Comparison of ENCODE assay signal across 8 cellular contexts in the genomic region with DNA sequence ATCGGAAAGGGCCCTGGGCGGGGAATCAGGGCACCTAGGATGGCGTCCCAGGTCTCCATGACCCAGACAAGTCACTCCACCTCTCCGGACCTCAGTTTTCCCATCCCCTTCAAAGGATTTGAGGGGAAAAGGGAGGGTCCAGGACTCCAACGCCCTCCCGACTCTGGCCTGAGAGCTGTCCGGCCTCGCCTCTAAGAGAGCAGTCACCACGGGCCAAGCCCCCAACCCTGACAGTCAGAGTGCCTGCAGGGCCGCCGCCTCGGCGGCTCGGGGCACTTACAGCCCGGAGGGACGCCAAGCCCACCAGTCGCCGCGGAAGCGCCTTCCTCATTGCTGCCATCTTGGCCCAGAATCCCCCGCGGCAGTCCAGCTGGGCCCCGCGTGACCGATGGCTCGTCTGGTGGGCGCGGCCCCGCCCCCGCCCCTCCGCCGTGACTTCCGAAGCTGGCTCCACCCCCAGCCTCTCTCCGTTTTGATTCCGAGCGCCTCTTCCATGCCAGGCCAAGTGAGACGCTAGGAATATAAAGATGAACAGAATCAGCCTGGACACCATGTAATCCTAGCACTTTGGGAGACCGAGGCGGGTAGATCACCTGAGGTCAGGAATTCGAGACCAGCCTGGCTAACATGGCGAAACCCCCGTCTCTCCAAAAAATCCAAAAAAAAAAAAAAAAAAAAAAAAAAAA. TPM values are rescaled to one million over a fixed set of nuclear protein-coding genes. Genes with fewer than 3 reads are reported as not detected.
DNase-seq lines count a peak whose midpoint lies in the region; ATAC-seq and TF ChIP-seq lines count a peak whose summit lies in the region.

Gene HMGCL, minus strand, starts transcription at position 354 of the 686 bp plus-strand sequence. Its CDS starts 14 bp downstream, at position 340.

- H3K4me1 ChIP-seq in ACC112 (ENCODE audit: control insufficient read depth, insufficient read depth, low read length, unreplicated experiment): peaks cover 12% of the 10 kb centered on the region

- H3K9me3 Mint-ChIP-seq in activated CD4-positive, alpha-beta T cell treated with anti-CD3 and anti-CD28 coated beads for 36 hours (ENCODE audit: low read depth): no peaks in the 10 kb centered on the region

- H2AFZ ChIP-seq in ACC112 (ENCODE audit: low read length, unreplicated experiment): peak within 1 kb of the TSS; percentile 85

- no peaks in the 10 kb centered on the region for H3K36me3 Mint-ChIP-seq in activated CD4-positive, alpha-beta T cell treated with anti-CD3 and anti-CD28 coated beads for 36 hours (ENCODE audit: low read depth)

- H3K27ac Mint-ChIP-seq in activated CD4-positive, alpha-beta T cell treated with anti-CD3 and anti-CD28 coated beads for 36 hours: peak within 1 kb of the TSS; percentile 97

- POLR2A ChIA-PET in activated CD4-positive, alpha-beta T cell treated with anti-CD3 and anti-CD28 coated beads for 36 hours (lab: Charles Lee): interaction anchor here (0.6 to 1.0 kb wide), 4 partner anchors 15 to 132 kb away, joined by 3 to 5 read pairs (median 4); partner anchors contain the start of genes GALE and PITHD1

- H3K4me3 ChIP-seq in ACC112 (ENCODE audit: low read depth, low read length): peak within 1 kb of the TSS; percentile 96
- H3K4me3 ChIP-seq in choroid plexus epithelial cell (ENCODE audit: low read depth, low read length): peak within 1 kb of the TSS; percentile 100

- peak within 1 kb of the TSS; percentile 69 for H3K27ac ChIP-seq in ACC112 (ENCODE audit: low read depth, low read length)

- no peak for TF ChIP-seq CTCF in choroid plexus epithelial cell (conservative IDR thresholded peaks at IDR 0.05; ENCODE audit: low read depth, low read length)

- H3K27me3 Mint-ChIP-seq in activated CD4-positive, alpha-beta T cell treated with anti-CD3 and anti-CD28 coated beads for 36 hours: no peaks in the 10 kb centered on the region

- H3K4me1 Mint-ChIP-seq in activated CD4-positive, alpha-beta T cell treated with anti-CD3 and anti-CD28 coated beads for 36 hours: peaks cover 19% of the 10 kb centered on the region

- intact Hi-C loops in activated CD4-positive, alpha-beta T cell treated with anti-CD3 and anti-CD28 coated beads for 36 hours (cut with DNase I, micrococcal nuclease): loop anchor here (1.0 kb wide), 9 partner anchors 13 to 457 kb away; partner anchors contain the start of genes GALE (in 2 of the 2), SRSF10 (in 2 of the 2), FUCA1 (in 1 of the 2) and LYPLA2 (in 1 of the 2)

- CTCF ChIA-PET in activated CD4-positive, alpha-beta T cell treated with anti-CD3 and anti-CD28 coated beads for 36 hours (lab: Charles Lee): interaction anchor here (0.6 to 3.1 kb wide), 8 partner anchors 8 to 1380 kb away, joined by 3 to 26 read pairs (median 4); partner anchors contain the start of gene GALE

- peaks cover 17% of the 10 kb centered on the region for H3K79me2 ChIP-seq in ACC112 (ENCODE audit: control insufficient read depth, insufficient read depth, low read length, unreplicated experiment)

- DNase-seq in NCI-H524 (lab: John Stamatoyannopoulos, UW) (peak; percentile 53 to 81), choroid plexus epithelial cell (ENCODE audit: low read depth) (peak; percentile 92), kidney glomerular epithelial cell (lab: John Stamatoyannopoulos, UW) (peak; percentile 74)
- DNase-seq in activated CD4-positive, alpha-beta T cell treated with anti-CD3 and anti-CD28 coated beads for 36 hours: peak; percentile 95
- peak; percentile 72 to 87 for DNase-seq in stimulated activated CD4-positive, alpha-beta T cell treated with anti-CD3 and anti-CD28 coated beads, Interleukin-15, amount 100 ng/mL, for 48 hours (ENCODE audit: low read depth in 2 of 2)

- peak within 1 kb of the TSS; percentile 97 for H3K4me3 Mint-ChIP-seq in activated CD4-positive, alpha-beta T cell treated with anti-CD3 and anti-CD28 coated beads for 36 hours

- ATAC-seq in GM18867 (IDR thresholded peaks at IDR 0.05; ENCODE audit: unreplicated experiment): peak; percentile 75
- ATAC-seq in HG03280 (IDR thresholded peaks at IDR 0.05; ENCODE audit: unreplicated experiment): peak; percentile 88
- peak; percentile 94 for ATAC-seq in activated CD4-positive, alpha-beta T cell treated with anti-CD3 and anti-CD28 coated beads for 36 hours

- no peaks in the 10 kb centered on the region for H3K27me3 ChIP-seq in ACC112 (ENCODE audit: insufficient read depth, low read length)

- H3K36me3 ChIP-seq in ACC112 (ENCODE audit: insufficient read depth, low read length): no peaks in the 10 kb centered on the region

RNA-seq across cellular contexts. Expression of gene HMGCL, which starts in this region (rescaled TPM):
- 10 to 100 TPM; 31.9 to 46.0 TPM for total RNA-seq in activated CD4-positive, alpha-beta T cell treated with anti-CD3 and anti-CD28 coated beads for 36 hours

Comparison
In these comparisons a context has a peak if more than half of its experiments do, and no peak if none do; other contexts are left out.
1. Peak in every context shown above with its lines: DNase-seq, ATAC-seq, H3K4me3 ChIP-seq and H3K27ac ChIP-seq.